8 cellular contexts compared by ENCODE assay signal in the genomic region with DNA sequence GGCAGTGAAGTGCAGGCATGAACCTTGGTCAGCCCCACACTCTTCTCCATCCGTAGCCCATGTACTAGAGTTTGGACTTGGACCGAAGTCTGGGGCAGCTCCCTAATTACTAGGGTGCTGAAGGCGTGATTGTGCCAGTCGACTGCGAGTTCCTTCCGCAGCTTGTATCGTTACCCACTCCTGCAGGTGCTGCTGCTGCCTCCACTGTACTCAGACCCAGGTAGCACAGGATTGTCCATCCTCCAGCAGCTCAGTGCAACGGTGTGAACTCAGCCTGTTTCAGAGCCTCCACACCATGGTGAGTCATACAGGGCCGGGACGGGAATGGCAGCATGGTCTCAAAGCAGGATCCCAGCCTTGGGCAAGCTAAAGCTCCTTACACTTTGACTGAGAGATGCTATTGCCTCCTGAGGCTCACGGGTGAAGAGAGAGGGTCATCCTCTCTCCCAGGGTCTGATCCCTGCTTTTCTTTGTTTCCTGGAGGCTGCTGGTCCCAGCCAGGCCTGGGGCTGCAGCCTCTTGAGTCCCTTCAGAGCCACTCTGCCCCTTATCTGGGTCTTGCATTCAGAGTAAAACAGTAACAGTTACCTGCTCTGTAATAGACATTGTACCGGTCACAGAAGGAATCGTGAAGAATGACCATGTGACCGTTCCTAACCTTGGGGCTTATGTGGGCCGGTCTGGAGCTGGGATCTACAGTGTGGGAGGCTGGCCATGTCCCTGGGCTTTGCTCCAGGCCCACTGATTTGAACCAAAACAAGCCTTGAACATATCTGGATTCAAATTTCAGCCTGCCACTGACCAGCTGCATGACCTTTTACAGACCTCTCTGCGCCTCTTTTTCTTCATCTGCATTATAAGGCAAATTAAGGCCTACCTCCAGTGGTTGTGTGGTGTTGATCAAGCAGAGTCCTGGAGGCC. TPM values are rescaled to one million over a fixed set of nuclear protein-coding genes. Genes with fewer than 3 reads are reported as not detected.
A peak's percentile ranks its signal among the peaks of the same experiment; 100 is the strongest.
DNase-seq lines count a peak whose midpoint lies in the region; ATAC-seq and TF ChIP-seq lines count a peak whose summit lies in the region.

No MANE protein-coding gene starts in this region.

- no peak for ATAC-seq in activated naive CD4-positive, alpha-beta T cell treated with anti-CD3 and anti-CD28 coated beads, Interleukin-2, amount 50 U/mL, for 72 hours
- ATAC-seq in GM21576 (IDR thresholded peaks at IDR 0.05; ENCODE audit: unreplicated experiment) (no peak), GM18873 (IDR thresholded peaks at IDR 0.05; ENCODE audit: low FRiP score, unreplicated experiment) (no peak), GM21381 (IDR thresholded peaks at IDR 0.05; ENCODE audit: unreplicated experiment) (no peak)

- TF ChIP-seq CTCF in 22Rv1 (IDR thresholded peaks at IDR 0.05) (no peak), HEK293 (tag by site-specific recombination; IDR thresholded peaks at IDR 0.05) (no peak)

- POLR2A ChIA-PET in HEK293 (lab: Yijun Ruan, JAX) = interaction anchor here (0.6 to 4.3 kb wide), 9 partner anchors 14 to 95 kb away, joined by 3 to 40 read pairs (median 3); a partner anchor contains a TSS

- H3K4me3 ChIP-seq in HEK293 (ENCODE audit: low read depth, low read length) = no peak overlapping the region

- peaks cover 28 to 39% of the 10 kb centered on the region in 2 donors for H3K36me3 Mint-ChIP-seq in activated naive CD4-positive, alpha-beta T cell treated with anti-CD3 and anti-CD28 coated beads, Interleukin-2, amount 50 U/mL, for 72 hours

- no peak for DNase-seq in activated naive CD4-positive, alpha-beta T cell treated with anti-CD3 and anti-CD28 coated beads, Interleukin-2, amount 50 U/mL, for 72 hours (ENCODE audit: low spot score in 2 of 2)
- DNase-seq in islet precursor cell (peak; percentile 86), NCI-H1105 (lab: John Stamatoyannopoulos, UW) (no peak)

- peak overlapping the region; percentile 96 to 99 for H3K27ac Mint-ChIP-seq in activated naive CD4-positive, alpha-beta T cell treated with anti-CD3 and anti-CD28 coated beads, Interleukin-2, amount 50 U/mL, for 72 hours

- H3K27ac ChIP-seq in 22Rv1 (peak overlapping the region; percentile 84), HEK293 (ENCODE audit: extremely low read depth, low read depth, low read length) (no peak overlapping the region)

- no peaks in the 10 kb centered on the region for H3K4me1 ChIP-seq in HEK293 (ENCODE audit: control insufficient read depth, insufficient read depth, low read length)

- no peaks in the 10 kb centered on the region for H3K9me3 Mint-ChIP-seq in activated naive CD4-positive, alpha-beta T cell treated with anti-CD3 and anti-CD28 coated beads, Interleukin-2, amount 50 U/mL, for 72 hours

- CTCF ChIA-PET in HEK293 (lab: Yijun Ruan, JAX) = interaction anchor here (0.6 to 6.0 kb wide), 9 partner anchors 27 to 504 kb away, joined by 3 to 210 read pairs (median 12); a partner anchor contains a TSS

- H3K36me3 ChIP-seq in HEK293 (ENCODE audit: control insufficient read depth in 2 of 2, insufficient read depth in 1 of 2, low read length in 2 of 2) = peaks cover 0 to 38% of the 10 kb centered on the region in 2 experiments; a peak in 1 of 3 replicates

- no peaks in the 10 kb centered on the region for H3K9me3 ChIP-seq in HEK293 (ENCODE audit: control insufficient read depth, insufficient read depth, low read depth, low read length)

TF ChIP-seq in HEK293, 187 proteins besides CTCF, POLR2A, EP300 and RAD21:
- TF ChIP-seq ZNF23 (tag by site-specific recombination; IDR thresholded peaks at IDR 0.05; ENCODE audit: borderline replicate concordance) = no peak
- peak; percentile 73 for TF ChIP-seq ZNF600 (tag by site-specific recombination; IDR thresholded peaks at IDR 0.05)
- no peak for TF ChIP-seq ZNF416 (tag by site-specific recombination; IDR thresholded peaks at IDR 0.05)
- TF ChIP-seq ZIC2 (tag by site-specific recombination; IDR thresholded peaks at IDR 0.05) = no peak
- TF ChIP-seq, protein P1, sequence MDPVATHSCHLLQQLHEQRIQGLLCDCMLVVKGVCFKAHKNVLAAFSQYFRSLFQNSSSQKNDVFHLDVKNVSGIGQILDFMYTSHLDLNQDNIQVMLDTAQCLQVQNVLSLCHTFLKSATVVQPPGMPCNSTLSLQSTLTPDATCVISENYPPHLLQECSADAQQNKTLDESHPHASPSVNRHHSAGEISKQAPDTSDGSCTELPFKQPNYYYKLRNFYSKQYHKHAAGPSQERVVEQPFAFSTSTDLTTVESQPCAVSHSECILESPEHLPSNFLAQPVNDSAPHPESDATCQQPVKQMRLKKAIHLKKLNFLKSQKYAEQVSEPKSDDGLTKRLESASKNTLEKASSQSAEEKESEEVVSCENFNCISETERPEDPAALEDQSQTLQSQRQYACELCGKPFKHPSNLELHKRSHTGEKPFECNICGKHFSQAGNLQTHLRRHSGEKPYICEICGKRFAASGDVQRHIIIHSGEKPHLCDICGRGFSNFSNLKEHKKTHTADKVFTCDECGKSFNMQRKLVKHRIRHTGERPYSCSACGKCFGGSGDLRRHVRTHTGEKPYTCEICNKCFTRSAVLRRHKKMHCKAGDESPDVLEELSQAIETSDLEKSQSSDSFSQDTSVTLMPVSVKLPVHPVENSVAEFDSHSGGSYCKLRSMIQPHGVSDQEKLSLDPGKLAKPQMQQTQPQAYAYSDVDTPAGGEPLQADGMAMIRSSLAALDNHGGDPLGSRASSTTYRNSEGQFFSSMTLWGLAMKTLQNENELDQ (tag by site-specific recombination; IDR thresholded peaks at IDR 0.05; ENCODE audit: low read depth) = no peak
- no peak for TF ChIP-seq ZNF555 (tag by site-specific recombination; conservative IDR thresholded peaks at IDR 0.05)
- TF ChIP-seq FEZF1 (tag by site-specific recombination; IDR thresholded peaks at IDR 0.05) = no peak
- TF ChIP-seq PRDM1 (tag by site-specific recombination; IDR thresholded peaks at IDR 0.05) = no peak
- TF ChIP-seq, protein P2, sequence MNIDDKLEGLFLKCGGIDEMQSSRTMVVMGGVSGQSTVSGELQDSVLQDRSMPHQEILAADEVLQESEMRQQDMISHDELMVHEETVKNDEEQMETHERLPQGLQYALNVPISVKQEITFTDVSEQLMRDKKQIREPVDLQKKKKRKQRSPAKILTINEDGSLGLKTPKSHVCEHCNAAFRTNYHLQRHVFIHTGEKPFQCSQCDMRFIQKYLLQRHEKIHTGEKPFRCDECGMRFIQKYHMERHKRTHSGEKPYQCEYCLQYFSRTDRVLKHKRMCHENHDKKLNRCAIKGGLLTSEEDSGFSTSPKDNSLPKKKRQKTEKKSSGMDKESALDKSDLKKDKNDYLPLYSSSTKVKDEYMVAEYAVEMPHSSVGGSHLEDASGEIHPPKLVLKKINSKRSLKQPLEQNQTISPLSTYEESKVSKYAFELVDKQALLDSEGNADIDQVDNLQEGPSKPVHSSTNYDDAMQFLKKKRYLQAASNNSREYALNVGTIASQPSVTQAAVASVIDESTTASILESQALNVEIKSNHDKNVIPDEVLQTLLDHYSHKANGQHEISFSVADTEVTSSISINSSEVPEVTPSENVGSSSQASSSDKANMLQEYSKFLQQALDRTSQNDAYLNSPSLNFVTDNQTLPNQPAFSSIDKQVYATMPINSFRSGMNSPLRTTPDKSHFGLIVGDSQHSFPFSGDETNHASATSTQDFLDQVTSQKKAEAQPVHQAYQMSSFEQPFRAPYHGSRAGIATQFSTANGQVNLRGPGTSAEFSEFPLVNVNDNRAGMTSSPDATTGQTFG (tag by site-specific recombination; IDR thresholded peaks at IDR 0.05; ENCODE audit: borderline replicate concordance) = no peak
- TF ChIP-seq, protein P3, sequence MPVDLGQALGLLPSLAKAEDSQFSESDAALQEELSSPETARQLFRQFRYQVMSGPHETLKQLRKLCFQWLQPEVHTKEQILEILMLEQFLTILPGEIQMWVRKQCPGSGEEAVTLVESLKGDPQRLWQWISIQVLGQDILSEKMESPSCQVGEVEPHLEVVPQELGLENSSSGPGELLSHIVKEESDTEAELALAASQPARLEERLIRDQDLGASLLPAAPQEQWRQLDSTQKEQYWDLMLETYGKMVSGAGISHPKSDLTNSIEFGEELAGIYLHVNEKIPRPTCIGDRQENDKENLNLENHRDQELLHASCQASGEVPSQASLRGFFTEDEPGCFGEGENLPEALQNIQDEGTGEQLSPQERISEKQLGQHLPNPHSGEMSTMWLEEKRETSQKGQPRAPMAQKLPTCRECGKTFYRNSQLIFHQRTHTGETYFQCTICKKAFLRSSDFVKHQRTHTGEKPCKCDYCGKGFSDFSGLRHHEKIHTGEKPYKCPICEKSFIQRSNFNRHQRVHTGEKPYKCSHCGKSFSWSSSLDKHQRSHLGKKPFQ (tag by site-specific recombination; IDR thresholded peaks at IDR 0.05) = peak; percentile 96
- no peak for TF ChIP-seq ZFP69B (tag by site-specific recombination; IDR thresholded peaks at IDR 0.05)
- peak; percentile 41; the same call in 1 of the 2 replicates for TF ChIP-seq ZBTB17 (tag by site-specific recombination; IDR thresholded peaks at IDR 0.05)

RNA-seq across cellular contexts. Expression of a gene that starts 1.7 kb away (rescaled TPM):
- total RNA-seq in activated naive CD4-positive, alpha-beta T cell treated with anti-CD3 and anti-CD28 coated beads, Interleukin-2, amount 50 U/mL, for 72 hours = 10 to 100 TPM; 29.3 to 83.8 TPM

RNA-seq across cellular contexts. Expression of a gene that starts 1.8 kb away (rescaled TPM):
- total RNA-seq in activated naive CD4-positive, alpha-beta T cell treated with anti-CD3 and anti-CD28 coated beads, Interleukin-2, amount 50 U/mL, for 72 hours = 100 to 1,000 TPM; 221 to 244 TPM

RNA-seq across cellular contexts. Expression of a gene that starts 27.0 kb away (rescaled TPM):
- total RNA-seq in activated naive CD4-positive, alpha-beta T cell treated with anti-CD3 and anti-CD28 coated beads, Interleukin-2, amount 50 U/mL, for 72 hours = 10 to 100 TPM; 38.3 to 68.7 TPM

RNA-seq across cellular contexts. Expression of a gene that starts 27.5 kb away (rescaled TPM):
- total RNA-seq in activated naive CD4-positive, alpha-beta T cell treated with anti-CD3 and anti-CD28 coated beads, Interleukin-2, amount 50 U/mL, for 72 hours = 10 to 100 TPM; 32.4 to 44.2 TPM

RNA-seq across cellular contexts. Expression of a gene that starts 39.6 kb away (rescaled TPM):
- 10 to 100 TPM in 1 of 2 donors, 1 to 10 TPM in 1; 5.4 to 19.6 TPM for total RNA-seq in activated naive CD4-positive, alpha-beta T cell treated with anti-CD3 and anti-CD28 coated beads, Interleukin-2, amount 50 U/mL, for 72 hours
